Comparison of ENCODE assay signal across 8 cellular contexts in genomic region chr1:230426246-230427101, GRCh38.
DNase-seq lines count a peak whose midpoint lies in the region; ATAC-seq and TF ChIP-seq lines count a peak whose summit lies in the region.

Gene PGBD5, minus strand, starts transcription at chr1:230426332. Its CDS starts 404 bp downstream, at chr1:230425928.

- peak within 1 kb of the TSS; percentile 70 for H3K9ac ChIP-seq in NT2/D1 (ENCODE audit: insufficient read length, low read depth)
- no peak within 1 kb of the TSS for H3K9ac ChIP-seq in stomach smooth muscle (ENCODE audit: low read length in 2 of 2)

- peaks cover 2% of the 10 kb centered on the region for H3K36me3 Mint-ChIP-seq in nephron (ENCODE audit: low read depth)

- peaks cover 57% of the 10 kb centered on the region for H3K27me3 Mint-ChIP-seq in nephron (ENCODE audit: low read depth)

- peak within 1 kb of the TSS in 1 of 3 experiments; percentile 1 for H3K27ac Mint-ChIP-seq in nephron

- H3K36me3 ChIP-seq in NT2/D1 (ENCODE audit: insufficient read depth, insufficient read length, low read length), result no peaks in the 10 kb centered on the region
- no peaks in the 10 kb centered on the region for H3K36me3 ChIP-seq in stomach smooth muscle (ENCODE audit: control insufficient read depth in 2 of 2, insufficient read depth in 2 of 2, low read length in 2 of 2)

- DNase-seq in COR-L47 (lab: John Stamatoyannopoulos, UW), result peak; percentile 79
- DNase-seq in HUDEP-2 (lab: John Stamatoyannopoulos, UW; ENCODE audit: unreplicated experiment in 76 of 76), result peak in 63 of 76 experiments; percentile 6 to 71 (median 50)
- DNase-seq in NT2/D1 (ENCODE audit: low read depth, low spot score), result peak; percentile 84
- DNase-seq in activated T-cell treated with anti-CD3 and anti-CD28 coated beads, Interleukin-2, amount 50 U/mL, for 48 hours, result peak; percentile 70 to 82
- peak; percentile 34 for DNase-seq in fibroblast of mammary gland (ENCODE audit: low read depth)

- TF ChIP-seq CTCF in fibroblast of mammary gland (conservative IDR thresholded peaks at IDR 0.05; ENCODE audit: control insufficient read depth, insufficient read depth, low read depth, low read length) (no peak), nephron (IDR thresholded peaks at IDR 0.05; ENCODE audit: unreplicated experiment in 3 of 3) (no peak)

- H3K9me3 ChIP-seq in NT2/D1 (ENCODE audit: insufficient read depth, low read length) (no peaks in the 10 kb centered on the region), stomach smooth muscle (ENCODE audit: control insufficient read depth in 2 of 2, low read length in 2 of 2) (no peaks in the 10 kb centered on the region)

- H3K27me3 ChIP-seq in NT2/D1 (ENCODE audit: insufficient read depth, insufficient read length) (peaks cover 33% of the 10 kb centered on the region), stomach smooth muscle (ENCODE audit: control insufficient read depth in 1 of 2, insufficient read depth in 2 of 2, low read length in 2 of 2) (peaks cover 39 to 43% of the 10 kb centered on the region in 2 donors)

- H3K27ac ChIP-seq in stomach smooth muscle (ENCODE audit: low read length), result no peak within 1 kb of the TSS

- H3K4me1 ChIP-seq in NT2/D1 (ENCODE audit: insufficient read depth, insufficient read length) (peaks cover 6% of the 10 kb centered on the region), stomach smooth muscle (ENCODE audit: control insufficient read depth, insufficient read depth, low read length) (peaks cover 8% of the 10 kb centered on the region)

- no peaks in the 10 kb centered on the region for H3K9me3 Mint-ChIP-seq in nephron

- H3K4me3 ChIP-seq in NT2/D1 (ENCODE audit: insufficient read length, low read depth), result peak within 1 kb of the TSS; percentile 61
- peak within 1 kb of the TSS; percentile 9 for H3K4me3 ChIP-seq in fibroblast of mammary gland (ENCODE audit: control insufficient read depth, low read depth, low read length)
- peak within 1 kb of the TSS; percentile 19 to 60 for H3K4me3 ChIP-seq in stomach smooth muscle (ENCODE audit: low read length in 2 of 2)

- H3K4me3 Mint-ChIP-seq in nephron, result peak within 1 kb of the TSS; percentile 84 to 90 (median 89)

- H3K4me1 Mint-ChIP-seq in nephron, result peaks cover 39% of the 10 kb centered on the region

- peak; percentile 84 for ATAC-seq in GM21381 (IDR thresholded peaks at IDR 0.05; ENCODE audit: unreplicated experiment)

Comparison
In these comparisons a context has a peak if more than half of its experiments do, and no peak if none do; other contexts are left out.
1. DNase-seq: peak in every context shown above with its lines; median percentile 84 in NT2/D1; 79 in COR-L47; 76 in activated T-cell treated with anti-CD3 and anti-CD28 coated beads, Interleukin-2, amount 50 U/mL, for 48 hours; 50 in HUDEP-2; 34 in fibroblast of mammary gland.
2. H3K4me3 ChIP-seq: peak in every context shown above with its lines; median percentile 61 in NT2/D1; 40 in stomach smooth muscle; 9 in fibroblast of mammary gland.